ENCODE assay signal across 39 cellular contexts in the genomic region with DNA sequence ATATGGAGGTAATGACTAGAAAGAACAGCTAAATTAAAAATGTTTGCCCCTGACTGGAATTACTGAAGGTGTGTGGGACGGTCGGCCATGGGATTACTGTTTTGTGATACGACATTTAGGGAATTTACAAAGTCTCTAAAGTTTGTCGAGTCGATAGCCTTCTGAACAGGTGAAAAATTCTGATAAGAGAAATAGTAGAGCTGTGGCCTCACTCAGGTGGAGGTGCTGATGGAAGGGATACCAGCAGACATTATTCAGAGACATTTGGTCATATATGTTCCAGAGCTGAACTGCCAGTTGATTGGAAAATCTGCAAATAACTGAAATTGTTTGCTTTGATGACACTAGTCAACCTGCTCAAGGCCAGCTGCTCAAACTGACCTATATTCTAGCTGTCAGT.
"Had no signal": no experiment of that assay in that cellular context is flagged by ENCODE, and none has a peak within 500 bp of the region (broad histone marks: within the 10 kb centered on the region; RNA-seq: fewer than 3 reads in every experiment).

No MANE protein-coding gene starts in this region.

- H3K4me1 ChIP-seq: adrenal gland, ascending aorta, body of pancreas, breast epithelium had no signal

- H3K4me3 Mint-ChIP-seq: activated naive CD4-positive, alpha-beta T cell treated with anti-CD3 and anti-CD28 coated beads for 36 hours; activated naive CD4-positive, alpha-beta T cell treated with anti-CD3 and anti-CD28 coated beads, Interleukin-2, amount 10 ng/mL, durations not matched to agents 7 days and 5 days; activated naive CD4-positive, alpha-beta T cell treated with anti-CD3 and anti-CD28 coated beads, Interleukin-2, amount 50 U/mL, for 24 hours; activated naive CD8-positive, alpha-beta T cell; activated naive CD8-positive, alpha-beta T cell treated with anti-CD3 and anti-CD28 coated beads for 36 hours; activated naive CD8-positive, alpha-beta T cell treated with anti-CD3 and anti-CD28 coated beads, Interleukin-2, amount 10 ng/mL, durations not matched to agents 7 days and 5 days; activated naive CD8-positive, alpha-beta T cell treated with anti-CD3 and anti-CD28 coated beads, Interleukin-2, amount 50 U/mL, for 24 hours; activated T-cell treated with anti-CD3 and anti-CD28 coated beads, Interleukin-2, amount 50 U/mL, for 4 hours; activated T-cell treated with anti-CD3 and anti-CD28 coated beads, Interleukin-2, amount 50 U/mL, for 72 hours; activated T-helper 1 cell treated with anti-CD3 and anti-CD28 coated beads, Interleukin-12 subunit alpha, Interleukin-12 subunit beta, Interleukin-2, Interleukin-4 antibody, amounts not matched to agents 30 ng/mL and 10 ng/mL and 1 ng/mL, durations not matched to agents 14 hours and 24 hours and 36 hours; activated T-helper 17 cell treated with anti-CD3 and anti-CD28 coated beads, Interleukin-2, amount 50 U/mL, for 72 hours; brain; central memory CD8-positive, alpha-beta T cell had no signal

- H3K36me3 Mint-ChIP-seq: activated naive CD4-positive, alpha-beta T cell treated with anti-CD3 and anti-CD28 coated beads, Interleukin-2, amount 10 ng/mL, durations not matched to agents 7 days and 5 days; activated naive CD4-positive, alpha-beta T cell treated with anti-CD3 and anti-CD28 coated beads, Interleukin-2, amount 50 U/mL, for 72 hours; activated naive CD8-positive, alpha-beta T cell; activated naive CD8-positive, alpha-beta T cell treated with anti-CD3 and anti-CD28 coated beads for 36 hours; activated naive CD8-positive, alpha-beta T cell treated with anti-CD3 and anti-CD28 coated beads, Interleukin-2, amount 10 ng/mL, durations not matched to agents 7 days and 5 days; brain had no signal

- ATAC-seq: activated naive CD4-positive, alpha-beta T cell treated with anti-CD3 and anti-CD28 coated beads, Interleukin-2, amount 50 U/mL, for 72 hours; activated naive CD8-positive, alpha-beta T cell treated with anti-CD3 and anti-CD28 coated beads, Interleukin-2, amount 50 U/mL, for 24 hours; activated T-cell treated with anti-CD3 and anti-CD28 coated beads, Interleukin-2, amount 50 U/mL, for 4 hours; activated T-cell treated with anti-CD3 and anti-CD28 coated beads, Interleukin-2, amount 50 U/mL, for 72 hours; activated T-helper 17 cell treated with anti-CD3 and anti-CD28 coated beads, Interleukin-2, amount 50 U/mL, for 72 hours; body of pancreas had no signal

- H3K27me3 Mint-ChIP-seq: activated naive CD8-positive, alpha-beta T cell treated with anti-CD3 and anti-CD28 coated beads for 36 hours; activated naive CD8-positive, alpha-beta T cell treated with anti-CD3 and anti-CD28 coated beads, Interleukin-2, amount 50 U/mL, for 24 hours had no signal

- DNase-seq: activated effector memory CD4-positive, alpha-beta T cell treated with anti-CD3 and anti-CD28 coated beads, Interleukin-2, amount 50 U/mL, for 16 hours; activated effector memory CD4-positive, alpha-beta T cell treated with Interleukin-2 at 50 U/mL for 16 hours; activated gamma-delta T cell; activated gamma-delta T cell treated with Interleukin-2 at 50 U/mL for 16 hours; activated naive CD4-positive, alpha-beta T cell; activated naive CD4-positive, alpha-beta T cell treated with anti-CD3 and anti-CD28 coated beads for 36 hours; activated naive CD4-positive, alpha-beta T cell treated with anti-CD3 and anti-CD28 coated beads, Interleukin-2, amount 10 ng/mL, durations not matched to agents 7 days and 5 days; activated naive CD4-positive, alpha-beta T cell treated with anti-CD3 and anti-CD28 coated beads, Interleukin-2, amount 50 U/mL, for 16 hours; activated naive CD4-positive, alpha-beta T cell treated with Interleukin-2 at 50 U/mL for 16 hours; activated naive CD8-positive, alpha-beta T cell treated with anti-CD3 and anti-CD28 coated beads for 36 hours; activated naive CD8-positive, alpha-beta T cell treated with anti-CD3 and anti-CD28 coated beads, Interleukin-2, amount 10 ng/mL, durations not matched to agents 7 days and 5 days; activated naive CD8-positive, alpha-beta T cell treated with anti-CD3 and anti-CD28 coated beads, Interleukin-2, amount 50 U/mL, for 24 hours; activated T-cell treated with anti-CD3 and anti-CD28 coated beads, Interleukin-2, amount 50 U/mL, for 4 hours; activated T-cell treated with anti-CD3 and anti-CD28 coated beads, Interleukin-2, amount 50 U/mL, for 48 hours; activated T-cell treated with anti-CD3 and anti-CD28 coated beads, Interleukin-2, amount 50 U/mL, for 72 hours; adrenal gland; amniotic stem cell; amygdala; anterior cingulate cortex; aorta; body of pancreas; brain microvascular endothelial cell; caudate nucleus; central memory CD4-positive, alpha-beta T cell; cerebellar nuclear complex had no signal

- H3K27ac Mint-ChIP-seq: activated naive CD4-positive, alpha-beta T cell treated with anti-CD3 and anti-CD28 coated beads for 36 hours; activated naive CD4-positive, alpha-beta T cell treated with anti-CD3 and anti-CD28 coated beads, Interleukin-2, amount 10 ng/mL, durations not matched to agents 7 days and 5 days; activated naive CD4-positive, alpha-beta T cell treated with anti-CD3 and anti-CD28 coated beads, Interleukin-2, amount 50 U/mL, for 24 hours; activated naive CD8-positive, alpha-beta T cell; activated naive CD8-positive, alpha-beta T cell treated with anti-CD3 and anti-CD28 coated beads for 36 hours; activated naive CD8-positive, alpha-beta T cell treated with anti-CD3 and anti-CD28 coated beads, Interleukin-2, amount 10 ng/mL, durations not matched to agents 7 days and 5 days; activated naive CD8-positive, alpha-beta T cell treated with anti-CD3 and anti-CD28 coated beads, Interleukin-2, amount 50 U/mL, for 24 hours; activated T-cell treated with anti-CD3 and anti-CD28 coated beads, Interleukin-2, amount 50 U/mL, for 72 hours; activated T-helper 1 cell treated with anti-CD3 and anti-CD28 coated beads, Interleukin-12 subunit alpha, Interleukin-12 subunit beta, Interleukin-2, Interleukin-4 antibody, amounts not matched to agents 30 ng/mL and 10 ng/mL and 1 ng/mL, durations not matched to agents 14 hours and 24 hours and 36 hours; activated T-helper 17 cell treated with anti-CD3 and anti-CD28 coated beads, Interleukin-2, amount 50 U/mL, for 72 hours; activated T-helper 2 cell treated with anti-CD3 and anti-CD28 coated beads, Interferon-gamma antibody, Interleukin-2, Interleukin-4, amounts not matched to agents 10 μg/mL and 5 μg/mL and 100 μg/mL, durations not matched to agents 14 hours and 24 hours and 36 hours; brain had no signal

- FAIRE-seq: astrocyte, bronchial epithelial cell, colon had no signal

- H3K27me3 ChIP-seq: adrenal gland, ascending aorta, body of pancreas, brain microvascular endothelial cell, breast epithelium, cardiac muscle cell had no signal

- H3K4me3 ChIP-seq: adrenal gland, ascending aorta, body of pancreas, breast epithelium, cardiac muscle cell had no signal

- H3K36me3 ChIP-seq: adrenal gland, ascending aorta, brain microvascular endothelial cell, breast epithelium, cardiac muscle cell had no signal

- H3K27ac ChIP-seq: adrenal gland, ascending aorta, body of pancreas, brain microvascular endothelial cell, breast epithelium, cardiac muscle cell had no signal

- H3K4me1 Mint-ChIP-seq: activated naive CD4-positive, alpha-beta T cell treated with anti-CD3 and anti-CD28 coated beads, Interleukin-2, amount 10 ng/mL, durations not matched to agents 7 days and 5 days; activated naive CD4-positive, alpha-beta T cell treated with anti-CD3 and anti-CD28 coated beads, Interleukin-2, amount 50 U/mL, for 24 hours; activated naive CD8-positive, alpha-beta T cell treated with anti-CD3 and anti-CD28 coated beads for 36 hours; activated naive CD8-positive, alpha-beta T cell treated with anti-CD3 and anti-CD28 coated beads, Interleukin-2, amount 10 ng/mL, durations not matched to agents 7 days and 5 days; activated naive CD8-positive, alpha-beta T cell treated with anti-CD3 and anti-CD28 coated beads, Interleukin-2, amount 50 U/mL, for 24 hours; brain; central memory CD8-positive, alpha-beta T cell had no signal

- H3K9me3 Mint-ChIP-seq: activated naive CD4-positive, alpha-beta T cell treated with anti-CD3 and anti-CD28 coated beads for 36 hours; activated naive CD4-positive, alpha-beta T cell treated with anti-CD3 and anti-CD28 coated beads, Interleukin-2, amount 10 ng/mL, durations not matched to agents 7 days and 5 days; activated naive CD4-positive, alpha-beta T cell treated with anti-CD3 and anti-CD28 coated beads, Interleukin-2, amount 50 U/mL, for 24 hours; activated naive CD4-positive, alpha-beta T cell treated with anti-CD3 and anti-CD28 coated beads, Interleukin-2, amount 50 U/mL, for 72 hours; activated naive CD8-positive, alpha-beta T cell treated with anti-CD3 and anti-CD28 coated beads for 36 hours; activated naive CD8-positive, alpha-beta T cell treated with anti-CD3 and anti-CD28 coated beads, Interleukin-2, amount 10 ng/mL, durations not matched to agents 7 days and 5 days; activated naive CD8-positive, alpha-beta T cell treated with anti-CD3 and anti-CD28 coated beads, Interleukin-2, amount 50 U/mL, for 24 hours; activated T-cell treated with anti-CD3 and anti-CD28 coated beads, Interleukin-2, amount 50 U/mL, for 4 hours; activated T-helper 1 cell treated with anti-CD3 and anti-CD28 coated beads, Interleukin-12 subunit alpha, Interleukin-12 subunit beta, Interleukin-2, Interleukin-4 antibody, amounts not matched to agents 30 ng/mL and 10 ng/mL and 1 ng/mL, durations not matched to agents 14 hours and 24 hours and 36 hours; activated T-helper 17 cell treated with anti-CD3 and anti-CD28 coated beads, Interleukin-2, amount 50 U/mL, for 72 hours; activated T-helper 2 cell treated with anti-CD3 and anti-CD28 coated beads, Interferon-gamma antibody, Interleukin-2, Interleukin-4, amounts not matched to agents 10 μg/mL and 5 μg/mL and 100 μg/mL, durations not matched to agents 14 hours and 24 hours and 36 hours; brain; central memory CD8-positive, alpha-beta T cell had no signal

- H3K9me3 ChIP-seq: adrenal gland, ascending aorta, body of pancreas, breast epithelium had no signal
